Comparison of ENCODE assay signal across 1 cellular context in genomic region chr16:583815-584591, GRCh38.
TF ChIP-seq lines count a peak whose summit lies in the region.

No MANE protein-coding gene starts in this region.

TF ChIP-seq in HepG2, 621 proteins besides CTCF, POLR2A, EP300 and RAD21:
- peak; percentile 50; the same call in 1 of the 2 replicates for TF ChIP-seq KDM2A (CRISPR knock-in tag; IDR thresholded peaks at IDR 0.05; ENCODE audit: borderline replicate concordance, low read depth)
- no peak for TF ChIP-seq ATF7 (IDR thresholded peaks at IDR 0.05)
- TF ChIP-seq ATF7 (CRISPR knock-in tag; IDR thresholded peaks at IDR 0.05): no peak
- TF ChIP-seq ZNF687 (CRISPR knock-in tag; IDR thresholded peaks at IDR 0.05): peak; percentile 13; the same call in 1 of the 2 replicates
- peak; percentile 95 for TF ChIP-seq AGO2 (optimal IDR thresholded peaks at IDR 0.05; ENCODE audit: low read depth, low read length)
- TF ChIP-seq AKAP8 (CRISPR knock-in tag; IDR thresholded peaks at IDR 0.05): peak; percentile 34; the same call in 1 of the 2 replicates
- TF ChIP-seq ZNF572 (CRISPR knock-in tag; IDR thresholded peaks at IDR 0.05): no peak
